ENCODE assay signal across 1 cellular context in the genomic region with DNA sequence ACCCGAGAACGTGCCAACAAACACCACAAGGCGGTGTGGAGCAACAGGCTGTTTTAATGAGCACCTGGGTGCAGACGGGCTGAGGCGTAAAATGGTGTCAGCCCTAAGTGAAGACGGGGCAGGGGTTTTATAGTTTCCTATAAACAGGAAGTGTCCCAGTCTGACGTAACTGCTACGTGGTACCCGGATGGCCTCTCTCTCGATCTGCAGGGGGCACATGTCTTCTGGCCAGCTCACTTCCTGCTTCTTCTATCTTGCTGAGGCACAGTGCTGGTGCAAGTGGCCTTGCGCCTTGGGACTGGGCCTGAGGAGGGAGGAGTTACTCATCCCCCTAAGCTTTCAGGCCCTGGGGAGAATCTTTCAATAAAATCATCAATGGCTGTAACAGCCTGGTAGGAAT.
TF ChIP-seq lines count a peak whose summit lies in the region.

No MANE protein-coding gene starts in this region.

TF ChIP-seq in HCT116, 20 proteins besides CTCF, POLR2A, EP300 and RAD21 (continued from another document):
- TF ChIP-seq REST (IDR thresholded peaks at IDR 0.05; ENCODE audit: low read depth) = no peak
- TF ChIP-seq, protein P1, sequence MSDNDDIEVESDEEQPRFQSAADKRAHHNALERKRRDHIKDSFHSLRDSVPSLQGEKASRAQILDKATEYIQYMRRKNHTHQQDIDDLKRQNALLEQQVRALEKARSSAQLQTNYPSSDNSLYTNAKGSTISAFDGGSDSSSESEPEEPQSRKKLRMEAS (IDR thresholded peaks at IDR 0.05) = no peak
- TF ChIP-seq ATF3 (IDR thresholded peaks at IDR 0.05) = no peak
- no peak for TF ChIP-seq SP1 (IDR thresholded peaks at IDR 0.05; ENCODE audit: low read depth)
- TF ChIP-seq POLR2AphosphoS5 (IDR thresholded peaks at IDR 0.05; ENCODE audit: low read depth, low read length) = no peak
- no peak for TF ChIP-seq FOSL1 (IDR thresholded peaks at IDR 0.05; ENCODE audit: low read depth)
- TF ChIP-seq EZH2 (IDR thresholded peaks at IDR 0.05) = no peak
- no peak for TF ChIP-seq SRF (IDR thresholded peaks at IDR 0.05; ENCODE audit: low read depth)
- TF ChIP-seq ELF1 (IDR thresholded peaks at IDR 0.05; ENCODE audit: borderline replicate concordance, low read depth) = no peak
- TF ChIP-seq, protein P2, sequence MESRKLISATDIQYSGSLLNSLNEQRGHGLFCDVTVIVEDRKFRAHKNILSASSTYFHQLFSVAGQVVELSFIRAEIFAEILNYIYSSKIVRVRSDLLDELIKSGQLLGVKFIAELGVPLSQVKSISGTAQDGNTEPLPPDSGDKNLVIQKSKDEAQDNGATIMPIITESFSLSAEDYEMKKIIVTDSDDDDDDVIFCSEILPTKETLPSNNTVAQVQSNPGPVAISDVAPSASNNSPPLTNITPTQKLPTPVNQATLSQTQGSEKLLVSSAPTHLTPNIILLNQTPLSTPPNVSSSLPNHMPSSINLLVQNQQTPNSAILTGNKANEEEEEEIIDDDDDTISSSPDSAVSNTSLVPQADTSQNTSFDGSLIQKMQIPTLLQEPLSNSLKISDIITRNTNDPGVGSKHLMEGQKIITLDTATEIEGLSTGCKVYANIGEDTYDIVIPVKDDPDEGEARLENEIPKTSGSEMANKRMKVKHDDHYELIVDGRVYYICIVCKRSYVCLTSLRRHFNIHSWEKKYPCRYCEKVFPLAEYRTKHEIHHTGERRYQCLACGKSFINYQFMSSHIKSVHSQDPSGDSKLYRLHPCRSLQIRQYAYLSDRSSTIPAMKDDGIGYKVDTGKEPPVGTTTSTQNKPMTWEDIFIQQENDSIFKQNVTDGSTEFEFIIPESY (IDR thresholded peaks at IDR 0.05; ENCODE audit: extremely low read depth, insufficient replicate concordance, low read length) = no peak
- no peak for TF ChIP-seq EZH2phosphoT487 (IDR thresholded peaks at IDR 0.05; ENCODE audit: borderline replicate concordance)
- no peak for TF ChIP-seq YY1 (IDR thresholded peaks at IDR 0.05; ENCODE audit: extremely low read depth, insufficient replicate concordance, low read depth, low read length)
- no peak for TF ChIP-seq ZFX (IDR thresholded peaks at IDR 0.05)
